Comparison of ENCODE assay signal across 1 cellular context in the genomic region with DNA sequence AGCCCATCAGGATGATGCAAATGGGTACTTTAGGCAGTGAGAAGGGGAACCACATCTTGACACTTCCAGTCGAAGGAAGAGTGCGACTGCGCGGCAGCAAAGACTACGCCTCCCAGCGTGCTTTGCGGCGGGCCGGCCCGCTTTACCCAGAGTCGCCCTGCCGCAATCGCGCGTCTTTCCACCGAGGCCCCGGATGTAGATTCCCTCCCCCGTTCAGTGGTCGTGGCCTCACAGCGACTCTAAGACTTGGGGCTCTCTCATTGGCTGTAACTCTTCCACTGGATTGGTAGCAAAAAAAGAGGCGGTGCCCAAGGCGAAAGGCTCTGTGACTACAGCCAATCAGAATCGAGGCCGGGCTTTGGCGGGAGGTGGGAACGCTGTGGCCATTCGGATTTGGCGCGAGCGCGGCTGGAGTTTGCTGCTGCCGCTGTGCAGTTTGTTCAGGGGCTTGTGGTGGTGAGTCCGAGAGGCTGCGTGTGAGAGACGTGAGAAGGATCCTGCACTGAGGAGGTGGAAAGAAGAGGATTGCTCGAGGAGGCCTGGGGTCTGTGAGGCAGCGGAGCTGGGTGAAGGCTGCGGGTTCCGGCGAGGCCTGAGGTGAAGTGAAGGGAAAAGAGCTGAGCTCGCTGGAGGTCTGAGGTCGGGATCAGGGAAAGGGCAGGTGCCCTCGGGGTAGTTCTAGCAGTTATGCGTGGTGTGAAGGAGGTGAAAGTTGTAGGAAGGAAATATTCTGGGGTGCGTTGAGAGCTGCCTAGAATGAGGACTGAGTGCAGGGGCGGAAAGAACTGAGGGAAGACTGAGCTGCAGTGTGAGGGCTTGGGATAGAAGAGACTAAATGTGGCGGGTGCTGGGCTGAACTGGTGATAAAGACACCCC.
TF ChIP-seq lines count a peak whose summit lies in the region.

A gene with protein sequence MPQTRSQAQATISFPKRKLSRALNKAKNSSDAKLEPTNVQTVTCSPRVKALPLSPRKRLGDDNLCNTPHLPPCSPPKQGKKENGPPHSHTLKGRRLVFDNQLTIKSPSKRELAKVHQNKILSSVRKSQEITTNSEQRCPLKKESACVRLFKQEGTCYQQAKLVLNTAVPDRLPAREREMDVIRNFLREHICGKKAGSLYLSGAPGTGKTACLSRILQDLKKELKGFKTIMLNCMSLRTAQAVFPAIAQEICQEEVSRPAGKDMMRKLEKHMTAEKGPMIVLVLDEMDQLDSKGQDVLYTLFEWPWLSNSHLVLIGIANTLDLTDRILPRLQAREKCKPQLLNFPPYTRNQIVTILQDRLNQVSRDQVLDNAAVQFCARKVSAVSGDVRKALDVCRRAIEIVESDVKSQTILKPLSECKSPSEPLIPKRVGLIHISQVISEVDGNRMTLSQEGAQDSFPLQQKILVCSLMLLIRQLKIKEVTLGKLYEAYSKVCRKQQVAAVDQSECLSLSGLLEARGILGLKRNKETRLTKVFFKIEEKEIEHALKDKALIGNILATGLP (plus strand): TSS at position 386 of the 876 bp plus-strand sequence. CDS start 1,542 bp downstream, outside the sequence.

TF ChIP-seq in HepG2, 621 proteins besides CTCF, POLR2A, EP300 and RAD21 (continued from another document and continues in another):
- TF ChIP-seq, protein P1, sequence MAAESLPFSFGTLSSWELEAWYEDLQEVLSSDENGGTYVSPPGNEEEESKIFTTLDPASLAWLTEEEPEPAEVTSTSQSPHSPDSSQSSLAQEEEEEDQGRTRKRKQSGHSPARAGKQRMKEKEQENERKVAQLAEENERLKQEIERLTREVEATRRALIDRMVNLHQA (CRISPR knock-in tag; IDR thresholded peaks at IDR 0.05), result no peak
- TF ChIP-seq, protein P2, sequence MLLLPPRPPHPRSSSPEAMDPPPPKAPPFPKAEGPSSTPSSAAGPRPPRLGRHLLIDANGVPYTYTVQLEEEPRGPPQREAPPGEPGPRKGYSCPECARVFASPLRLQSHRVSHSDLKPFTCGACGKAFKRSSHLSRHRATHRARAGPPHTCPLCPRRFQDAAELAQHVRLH (CRISPR knock-in tag; IDR thresholded peaks at IDR 0.05; ENCODE audit: borderline replicate concordance, low read depth), result no peak; the same call in 1 of the 2 replicates
- TF ChIP-seq HOXA3 (CRISPR knock-in tag; IDR thresholded peaks at IDR 0.05), result peak; percentile 93
- TF ChIP-seq, protein P3, sequence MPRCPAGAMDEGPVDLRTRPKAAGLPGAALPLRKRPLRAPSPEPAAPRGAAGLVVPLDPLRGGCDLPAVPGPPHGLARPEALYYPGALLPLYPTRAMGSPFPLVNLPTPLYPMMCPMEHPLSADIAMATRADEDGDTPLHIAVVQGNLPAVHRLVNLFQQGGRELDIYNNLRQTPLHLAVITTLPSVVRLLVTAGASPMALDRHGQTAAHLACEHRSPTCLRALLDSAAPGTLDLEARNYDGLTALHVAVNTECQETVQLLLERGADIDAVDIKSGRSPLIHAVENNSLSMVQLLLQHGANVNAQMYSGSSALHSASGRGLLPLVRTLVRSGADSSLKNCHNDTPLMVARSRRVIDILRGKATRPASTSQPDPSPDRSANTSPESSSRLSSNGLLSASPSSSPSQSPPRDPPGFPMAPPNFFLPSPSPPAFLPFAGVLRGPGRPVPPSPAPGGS (CRISPR knock-in tag; IDR thresholded peaks at IDR 0.05), result peak; percentile 95
- TF ChIP-seq, protein P4, sequence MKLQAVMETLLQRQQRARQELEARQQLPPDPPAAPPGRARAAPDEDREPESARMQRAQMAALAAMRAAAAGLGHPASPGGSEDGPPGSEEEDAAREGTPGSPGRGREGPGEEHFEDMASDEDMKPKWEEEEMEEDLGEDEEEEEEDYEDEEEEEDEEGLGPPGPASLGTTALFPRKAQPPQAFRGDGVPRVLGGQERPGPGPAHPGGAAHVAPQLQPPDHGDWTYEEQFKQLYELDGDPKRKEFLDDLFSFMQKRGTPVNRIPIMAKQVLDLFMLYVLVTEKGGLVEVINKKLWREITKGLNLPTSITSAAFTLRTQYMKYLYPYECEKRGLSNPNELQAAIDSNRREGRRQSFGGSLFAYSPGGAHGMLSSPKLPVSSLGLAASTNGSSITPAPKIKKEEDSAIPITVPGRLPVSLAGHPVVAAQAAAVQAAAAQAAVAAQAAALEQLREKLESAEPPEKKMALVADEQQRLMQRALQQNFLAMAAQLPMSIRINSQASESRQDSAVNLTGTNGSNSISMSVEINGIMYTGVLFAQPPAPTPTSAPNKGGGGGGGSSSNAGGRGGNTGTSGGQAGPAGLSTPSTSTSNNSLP (IDR thresholded peaks at IDR 0.05; ENCODE audit: low read depth, low read length), result no peak
- TF ChIP-seq, protein P5, sequence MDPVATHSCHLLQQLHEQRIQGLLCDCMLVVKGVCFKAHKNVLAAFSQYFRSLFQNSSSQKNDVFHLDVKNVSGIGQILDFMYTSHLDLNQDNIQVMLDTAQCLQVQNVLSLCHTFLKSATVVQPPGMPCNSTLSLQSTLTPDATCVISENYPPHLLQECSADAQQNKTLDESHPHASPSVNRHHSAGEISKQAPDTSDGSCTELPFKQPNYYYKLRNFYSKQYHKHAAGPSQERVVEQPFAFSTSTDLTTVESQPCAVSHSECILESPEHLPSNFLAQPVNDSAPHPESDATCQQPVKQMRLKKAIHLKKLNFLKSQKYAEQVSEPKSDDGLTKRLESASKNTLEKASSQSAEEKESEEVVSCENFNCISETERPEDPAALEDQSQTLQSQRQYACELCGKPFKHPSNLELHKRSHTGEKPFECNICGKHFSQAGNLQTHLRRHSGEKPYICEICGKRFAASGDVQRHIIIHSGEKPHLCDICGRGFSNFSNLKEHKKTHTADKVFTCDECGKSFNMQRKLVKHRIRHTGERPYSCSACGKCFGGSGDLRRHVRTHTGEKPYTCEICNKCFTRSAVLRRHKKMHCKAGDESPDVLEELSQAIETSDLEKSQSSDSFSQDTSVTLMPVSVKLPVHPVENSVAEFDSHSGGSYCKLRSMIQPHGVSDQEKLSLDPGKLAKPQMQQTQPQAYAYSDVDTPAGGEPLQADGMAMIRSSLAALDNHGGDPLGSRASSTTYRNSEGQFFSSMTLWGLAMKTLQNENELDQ (CRISPR knock-in tag; IDR thresholded peaks at IDR 0.05; ENCODE audit: borderline replicate concordance), result 0 out of 2 replicates have a peak, but pooled peaks have one; percentile 13
- TF ChIP-seq NAIF1 (CRISPR knock-in tag; IDR thresholded peaks at IDR 0.05; ENCODE audit: borderline replicate concordance), result 0 out of 2 replicates have a peak, but pooled peaks have one; percentile 54
- TF ChIP-seq, protein P6, sequence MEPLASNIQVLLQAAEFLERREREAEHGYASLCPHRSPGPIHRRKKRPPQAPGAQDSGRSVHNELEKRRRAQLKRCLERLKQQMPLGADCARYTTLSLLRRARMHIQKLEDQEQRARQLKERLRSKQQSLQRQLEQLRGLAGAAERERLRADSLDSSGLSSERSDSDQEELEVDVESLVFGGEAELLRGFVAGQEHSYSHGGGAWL (CRISPR knock-in tag; IDR thresholded peaks at IDR 0.05), result peak; percentile 55; the same call in 1 of the 2 replicates
- TF ChIP-seq, protein P7, sequence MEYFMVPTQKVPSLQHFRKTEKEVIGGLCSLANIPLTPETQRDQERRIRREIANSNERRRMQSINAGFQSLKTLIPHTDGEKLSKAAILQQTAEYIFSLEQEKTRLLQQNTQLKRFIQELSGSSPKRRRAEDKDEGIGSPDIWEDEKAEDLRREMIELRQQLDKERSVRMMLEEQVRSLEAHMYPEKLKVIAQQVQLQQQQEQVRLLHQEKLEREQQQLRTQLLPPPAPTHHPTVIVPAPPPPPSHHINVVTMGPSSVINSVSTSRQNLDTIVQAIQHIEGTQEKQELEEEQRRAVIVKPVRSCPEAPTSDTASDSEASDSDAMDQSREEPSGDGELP (IDR thresholded peaks at IDR 0.05; ENCODE audit: borderline replicate concordance, low read depth), result peak; percentile 23; the same call in 1 of the 2 replicates
- TF ChIP-seq ZNF232 (CRISPR knock-in tag; IDR thresholded peaks at IDR 0.05; ENCODE audit: borderline replicate concordance), result peak; percentile 13; the same call in 1 of the 2 replicates
- TF ChIP-seq, protein P8, sequence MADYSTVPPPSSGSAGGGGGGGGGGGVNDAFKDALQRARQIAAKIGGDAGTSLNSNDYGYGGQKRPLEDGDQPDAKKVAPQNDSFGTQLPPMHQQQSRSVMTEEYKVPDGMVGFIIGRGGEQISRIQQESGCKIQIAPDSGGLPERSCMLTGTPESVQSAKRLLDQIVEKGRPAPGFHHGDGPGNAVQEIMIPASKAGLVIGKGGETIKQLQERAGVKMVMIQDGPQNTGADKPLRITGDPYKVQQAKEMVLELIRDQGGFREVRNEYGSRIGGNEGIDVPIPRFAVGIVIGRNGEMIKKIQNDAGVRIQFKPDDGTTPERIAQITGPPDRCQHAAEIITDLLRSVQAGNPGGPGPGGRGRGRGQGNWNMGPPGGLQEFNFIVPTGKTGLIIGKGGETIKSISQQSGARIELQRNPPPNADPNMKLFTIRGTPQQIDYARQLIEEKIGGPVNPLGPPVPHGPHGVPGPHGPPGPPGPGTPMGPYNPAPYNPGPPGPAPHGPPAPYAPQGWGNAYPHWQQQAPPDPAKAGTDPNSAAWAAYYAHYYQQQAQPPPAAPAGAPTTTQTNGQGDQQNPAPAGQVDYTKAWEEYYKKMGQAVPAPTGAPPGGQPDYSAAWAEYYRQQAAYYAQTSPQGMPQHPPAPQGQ (CRISPR knock-in tag; IDR thresholded peaks at IDR 0.05; ENCODE audit: borderline replicate concordance), result no peak
- TF ChIP-seq ZNF333 (CRISPR knock-in tag; IDR thresholded peaks at IDR 0.05; ENCODE audit: borderline replicate concordance), result peak; percentile 91; the same call in 1 of the 2 replicates
- no peak for TF ChIP-seq TAF15 (IDR thresholded peaks at IDR 0.05; ENCODE audit: low read depth, low read length, poor library complexity, severe bottlenecking)
- 0 out of 2 replicates have a peak, but pooled peaks have one; percentile 53 for TF ChIP-seq ZSCAN25 (CRISPR knock-in tag; IDR thresholded peaks at IDR 0.05)
- peak; percentile 75; the same call in 1 of the 2 replicates for TF ChIP-seq CEBPB (IDR thresholded peaks at IDR 0.05; ENCODE audit: borderline replicate concordance, low read depth, low read length)
- TF ChIP-seq ATRX (CRISPR knock-in tag; IDR thresholded peaks at IDR 0.05; ENCODE audit: borderline replicate concordance), result peak; percentile 66; the same call in 1 of the 2 replicates
- TF ChIP-seq, protein P9, sequence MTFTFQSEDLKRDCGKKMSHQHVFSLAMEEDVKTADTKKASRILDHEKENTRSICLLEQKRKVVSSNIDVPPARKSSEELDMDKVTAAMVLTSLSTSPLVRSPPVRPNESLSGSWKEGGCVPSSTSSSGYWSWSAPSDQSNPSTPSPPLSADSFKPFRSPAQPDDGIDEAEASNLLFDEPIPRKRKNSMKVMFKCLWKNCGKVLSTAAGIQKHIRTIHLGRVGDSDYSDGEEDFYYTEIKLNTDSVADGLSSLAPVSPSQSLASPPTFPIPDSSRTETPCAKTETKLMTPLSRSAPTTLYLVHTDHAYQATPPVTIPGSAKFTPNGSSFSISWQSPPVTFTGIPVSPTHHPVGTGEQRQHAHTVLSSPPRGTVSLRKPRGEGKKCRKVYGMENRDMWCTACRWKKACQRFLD (CRISPR knock-in tag; IDR thresholded peaks at IDR 0.05; ENCODE audit: borderline replicate concordance), result peak; percentile 93; the same call in 1 of the 2 replicates
- TF ChIP-seq THYN1 (CRISPR knock-in tag; IDR thresholded peaks at IDR 0.05; ENCODE audit: borderline replicate concordance, low read depth), result 0 out of 2 replicates have a peak, but pooled peaks have one; percentile 46
- TF ChIP-seq ETV6 (CRISPR knock-in tag; conservative IDR thresholded peaks at IDR 0.05), result peak; percentile 86
- TF ChIP-seq DPF2 (CRISPR knock-in tag; IDR thresholded peaks at IDR 0.05; ENCODE audit: borderline replicate concordance, low read depth), result no peak
- TF ChIP-seq NR2F1 (CRISPR knock-in tag; IDR thresholded peaks at IDR 0.05), result peak in 1 of 2 experiments; percentile 36; a peak in 2 of 4 replicates
- peak; percentile 75; the same call in 1 of the 2 replicates for TF ChIP-seq ZNF713 (CRISPR knock-in tag; IDR thresholded peaks at IDR 0.05)
- TF ChIP-seq, protein P10, sequence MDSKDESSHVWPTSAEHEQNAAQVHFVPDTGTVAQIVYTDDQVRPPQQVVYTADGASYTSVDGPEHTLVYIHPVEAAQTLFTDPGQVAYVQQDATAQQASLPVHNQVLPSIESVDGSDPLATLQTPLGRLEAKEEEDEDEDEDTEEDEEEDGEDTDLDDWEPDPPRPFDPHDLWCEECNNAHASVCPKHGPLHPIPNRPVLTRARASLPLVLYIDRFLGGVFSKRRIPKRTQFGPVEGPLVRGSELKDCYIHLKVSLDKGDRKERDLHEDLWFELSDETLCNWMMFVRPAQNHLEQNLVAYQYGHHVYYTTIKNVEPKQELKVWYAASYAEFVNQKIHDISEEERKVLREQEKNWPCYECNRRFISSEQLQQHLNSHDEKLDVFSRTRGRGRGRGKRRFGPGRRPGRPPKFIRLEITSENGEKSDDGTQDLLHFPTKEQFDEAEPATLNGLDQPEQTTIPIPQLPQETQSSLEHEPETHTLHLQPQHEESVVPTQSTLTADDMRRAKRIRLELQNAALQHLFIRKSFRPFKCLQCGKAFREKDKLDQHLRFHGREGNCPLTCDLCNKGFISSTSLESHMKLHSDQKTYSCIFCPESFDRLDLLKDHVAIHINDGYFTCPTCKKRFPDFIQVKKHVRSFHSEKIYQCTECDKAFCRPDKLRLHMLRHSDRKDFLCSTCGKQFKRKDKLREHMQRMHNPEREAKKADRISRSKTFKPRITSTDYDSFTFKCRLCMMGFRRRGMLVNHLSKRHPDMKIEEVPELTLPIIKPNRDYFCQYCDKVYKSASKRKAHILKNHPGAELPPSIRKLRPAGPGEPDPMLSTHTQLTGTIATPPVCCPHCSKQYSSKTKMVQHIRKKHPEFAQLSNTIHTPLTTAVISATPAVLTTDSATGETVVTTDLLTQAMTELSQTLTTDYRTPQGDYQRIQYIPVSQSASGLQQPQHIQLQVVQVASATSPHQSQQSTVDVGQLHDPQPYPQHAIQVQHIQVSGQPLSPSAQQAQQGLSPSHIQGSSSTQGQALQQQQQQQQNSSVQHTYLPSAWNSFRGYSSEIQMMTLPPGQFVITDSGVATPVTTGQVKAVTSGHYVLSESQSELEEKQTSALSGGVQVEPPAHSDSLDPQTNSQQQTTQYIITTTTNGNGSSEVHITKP (CRISPR knock-in tag; IDR thresholded peaks at IDR 0.05; ENCODE audit: low read depth), result peak; percentile 94
- TF ChIP-seq, protein P11, sequence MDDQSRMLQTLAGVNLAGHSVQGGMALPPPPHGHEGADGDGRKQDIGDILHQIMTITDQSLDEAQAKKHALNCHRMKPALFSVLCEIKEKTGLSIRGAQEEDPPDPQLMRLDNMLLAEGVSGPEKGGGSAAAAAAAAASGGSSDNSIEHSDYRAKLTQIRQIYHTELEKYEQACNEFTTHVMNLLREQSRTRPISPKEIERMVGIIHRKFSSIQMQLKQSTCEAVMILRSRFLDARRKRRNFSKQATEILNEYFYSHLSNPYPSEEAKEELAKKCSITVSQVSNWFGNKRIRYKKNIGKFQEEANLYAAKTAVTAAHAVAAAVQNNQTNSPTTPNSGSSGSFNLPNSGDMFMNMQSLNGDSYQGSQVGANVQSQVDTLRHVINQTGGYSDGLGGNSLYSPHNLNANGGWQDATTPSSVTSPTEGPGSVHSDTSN (CRISPR knock-in tag; IDR thresholded peaks at IDR 0.05; ENCODE audit: borderline replicate concordance), result no peak
- peak; percentile 99 for TF ChIP-seq MXI1 (IDR thresholded peaks at IDR 0.05; ENCODE audit: borderline replicate concordance, low read depth, low read length)
- TF ChIP-seq ZNF562 (CRISPR knock-in tag; IDR thresholded peaks at IDR 0.05; ENCODE audit: borderline replicate concordance), result 0 out of 2 replicates have a peak, but pooled peaks have one; percentile 32
- TF ChIP-seq ZNF672 (CRISPR knock-in tag; IDR thresholded peaks at IDR 0.05), result no peak
- TF ChIP-seq ZNF446 (CRISPR knock-in tag; IDR thresholded peaks at IDR 0.05), result no peak
- no peak for TF ChIP-seq ZSCAN22 (CRISPR knock-in tag; IDR thresholded peaks at IDR 0.05)
- TF ChIP-seq BORCS8-MEF2B (CRISPR knock-in tag; IDR thresholded peaks at IDR 0.05), result peak; percentile 98
- TF ChIP-seq CENPT (CRISPR knock-in tag; IDR thresholded peaks at IDR 0.05; ENCODE audit: low read depth), result no peak
- TF ChIP-seq ZNF660 (CRISPR knock-in tag; IDR thresholded peaks at IDR 0.05; ENCODE audit: borderline replicate concordance, low read depth), result no peak
- no peak for TF ChIP-seq FOXP1 (IDR thresholded peaks at IDR 0.05)
- no peak for TF ChIP-seq FOXP1 (CRISPR knock-in tag; IDR thresholded peaks at IDR 0.05)
- TF ChIP-seq PLRG1 (conservative IDR thresholded peaks at IDR 0.05), result no peak
